ENCODE assay signal across 19 cellular contexts in the genomic region with DNA sequence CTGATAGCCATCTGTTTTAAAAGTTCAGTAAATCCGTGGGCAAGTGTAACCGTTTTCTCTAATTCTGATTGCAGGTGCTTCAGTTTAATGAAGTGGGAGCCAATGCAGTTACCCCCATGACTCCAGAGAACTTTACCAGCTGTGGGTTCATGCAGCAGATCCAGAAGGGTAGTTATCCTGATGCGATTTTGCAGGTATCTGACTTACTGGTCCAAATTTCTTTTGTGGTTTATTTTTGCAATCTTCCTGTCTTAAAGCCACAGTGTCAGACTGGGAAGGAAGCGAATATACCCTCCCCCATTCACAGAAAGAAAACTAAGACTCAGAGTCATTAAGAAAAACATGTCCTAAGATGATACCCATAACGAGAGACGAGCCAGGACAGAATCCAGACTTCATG. TPM values are rescaled to one million over a fixed set of nuclear protein-coding genes. Genes with fewer than 3 reads are reported as not detected.
DNase-seq lines count a peak whose midpoint lies in the region; TF ChIP-seq lines count a peak whose summit lies in the region.
"Had no signal": no experiment of that assay in that cellular context is flagged by ENCODE, and none has a peak within 500 bp of the region (broad histone marks: within the 10 kb centered on the region; RNA-seq: fewer than 3 reads in every experiment).

No MANE protein-coding gene starts in this region.

- no peaks in the 10 kb centered on the region for H3K9me3 Mint-ChIP-seq in type B pancreatic cell
- H3K9me3 Mint-ChIP-seq: CD8-positive, alpha-beta T cell had no signal

- no peak for TF ChIP-seq CTCF in NB4 (IDR thresholded peaks at IDR 0.05; ENCODE audit: low read depth, low read length)
- no peak for TF ChIP-seq CTCF in type B pancreatic cell (conservative IDR thresholded peaks at IDR 0.05)

- H3K36me3 Mint-ChIP-seq in type B pancreatic cell = peaks cover 11% of the 10 kb centered on the region
- H3K36me3 Mint-ChIP-seq: CD8-positive, alpha-beta T cell had no signal

- no peak for TF ChIP-seq POLR2A in NB4 (IDR thresholded peaks at IDR 0.05; ENCODE audit: extremely low read depth, insufficient read length)

- DNase-seq in SIG-M5 treated with dmso at 0.1 percent for 504 hours (lab: John Stamatoyannopoulos, UW; ENCODE audit: unreplicated experiment) (peak; percentile 82), SIG-M5 (lab: John Stamatoyannopoulos, UW) (no peak), NB4 (ENCODE audit: low read depth) (peak; percentile 59), SKM-1 treated with dmso at 0.1 percent for 144 hours (lab: John Stamatoyannopoulos, UW; ENCODE audit: unreplicated experiment) (peak; percentile 68), type B pancreatic cell (ENCODE audit: extremely low spot score, unreplicated experiment) (no peak), activated gamma-delta T cell (lab: John Stamatoyannopoulos, UW) (no peak), NCI-H345 (lab: John Stamatoyannopoulos, UW) (no peak), NCI-H2227 treated with DMSO at 0.1 percent for 48 hours (lab: John Stamatoyannopoulos, UW) (no peak)
- DNase-seq: CD8-positive, alpha-beta T cell; DMS53; Karpas-422; NCI-H1105 treated with DMSO at 0.1 percent for 48 hours; NCI-H187 treated with DMSO at 0.1 percent for 48 hours; NCI-H69; PC-9; SJCRH30; T-helper 17 cell had no signal

- H3K27ac Mint-ChIP-seq in type B pancreatic cell = peak overlapping the region; percentile 34
- H3K27ac Mint-ChIP-seq: B cell; CD8-positive, alpha-beta T cell; T-helper 17 cell had no signal

- peaks cover 8% of the 10 kb centered on the region for H3K27me3 Mint-ChIP-seq in type B pancreatic cell

- H3K4me1 Mint-ChIP-seq in type B pancreatic cell (ENCODE audit: unreplicated experiment) = no peaks in the 10 kb centered on the region
- H3K4me1 Mint-ChIP-seq: B cell, T-helper 17 cell had no signal

- H3K4me3 Mint-ChIP-seq in type B pancreatic cell = no peak overlapping the region
- H3K4me3 Mint-ChIP-seq: B cell; CD8-positive, alpha-beta T cell; T-helper 17 cell had no signal

- H3K4me3 ChIP-seq in NB4 (ENCODE audit: low read depth, low read length) = no peak overlapping the region
- H3K4me3 ChIP-seq: PC-9, SJCRH30 had no signal

RNA-seq across cellular contexts. Expression of a gene that starts 7.7 kb away (rescaled TPM):
- 45.2 and 121 TPM in 2 replicates for total RNA-seq in type B pancreatic cell (ENCODE audit: low replicate concordance)
- total RNA-seq: CD8-positive, alpha-beta T cell; PC-9; SJCRH30 had no signal

RNA-seq across cellular contexts. Expression of a gene that starts 12.6 kb away (rescaled TPM):
- not detected in 2 replicates for total RNA-seq in type B pancreatic cell (ENCODE audit: low replicate concordance)
- total RNA-seq: B cell; CD8-positive, alpha-beta T cell; MCF 10A; PC-9; SJCRH30; T-helper 17 cell had no signal

RNA-seq across cellular contexts. Expression of a gene that starts 53.9 kb away (rescaled TPM):
- total RNA-seq in type B pancreatic cell (ENCODE audit: low replicate concordance) = 1.6 and 4.5 TPM in 2 replicates
- total RNA-seq: B cell; CD8-positive, alpha-beta T cell; MCF 10A; PC-9; SJCRH30; T-helper 17 cell had no signal

Comparison
In these comparisons a context has a peak if more than half of its experiments do, and no peak if none do; other contexts are left out.
1. DNase-seq: peak in SIG-M5 treated with dmso at 0.1 percent for 504 hours (single experiment), NB4 (single experiment) and SKM-1 treated with dmso at 0.1 percent for 144 hours (single experiment); none in SIG-M5 (single experiment), type B pancreatic cell (single experiment), activated gamma-delta T cell (single experiment), NCI-H345 (single experiment) and NCI-H2227 treated with DMSO at 0.1 percent for 48 hours (single experiment).